In genomic region chr19:10085641-10086031, GRCh38 we compare ENCODE assay signal across 8 cellular contexts. TPM values are rescaled to one million over a fixed set of nuclear protein-coding genes. Genes with fewer than 3 reads are reported as not detected.
A peak's percentile ranks its signal among the peaks of the same experiment; 100 is the strongest.
DNase-seq lines count a peak whose midpoint lies in the region; ATAC-seq, FAIRE-seq and TF ChIP-seq lines count a peak whose summit lies in the region.

No MANE protein-coding gene starts in this region.

- peaks cover 0 to 26% (median 10%) of the 10 kb centered on the region in 3 donors for H3K27me3 ChIP-seq in psoas muscle (ENCODE audit: insufficient read depth in 3 of 3, low read length in 2 of 3)

- TF ChIP-seq CTCF in fibroblast of pulmonary artery (IDR thresholded peaks at IDR 0.05; ENCODE audit: low read length, missing control alignments) = no peak
- no peak for TF ChIP-seq CTCF in psoas muscle (IDR thresholded peaks at IDR 0.05)

- peak in 1 of 4 donors; percentile 9 for ATAC-seq in psoas muscle
- ATAC-seq in GM19395 (IDR thresholded peaks at IDR 0.05; ENCODE audit: unreplicated experiment) = no peak

- H3K4me1 ChIP-seq in psoas muscle = no peaks in the 10 kb centered on the region

- H3K4me3 ChIP-seq in SK-N-MC = peak overlapping the region; percentile 81
- H3K4me3 ChIP-seq in fibroblast of pulmonary artery (replicated peaks; ENCODE audit: low read depth, low read length) = peak overlapping the region; percentile 95
- peak overlapping the region; percentile 79 for H3K4me3 ChIP-seq in psoas muscle

- H3K36me3 ChIP-seq in SK-N-MC (ENCODE audit: insufficient read depth, low read length) = no peaks in the 10 kb centered on the region
- no peaks in the 10 kb centered on the region for H3K36me3 ChIP-seq in psoas muscle (ENCODE audit: insufficient read depth in 1 of 2, low read depth in 1 of 2)

- H3K27ac ChIP-seq in SK-N-MC (no peak overlapping the region), psoas muscle (peak overlapping the region; percentile 62)

- peak; percentile 79 for FAIRE-seq in GM19239 (lab: Jason Lieb, UNC)

- intact Hi-C loops in psoas muscle (cut with DNase I) = no loop called here

- 10 to 16% (median 13%) methylated on average over 11 to 14 of the region's 14 CpGs for WGBS in psoas muscle, 3 donors

- H3K9ac ChIP-seq in SK-N-MC (ENCODE audit: insufficient read length) = no peak overlapping the region

- no peaks in the 10 kb centered on the region for H3K9me3 ChIP-seq in SK-N-MC (ENCODE audit: low read depth, low read length)
- no peaks in the 10 kb centered on the region for H3K9me3 ChIP-seq in psoas muscle

- DNase-seq in GM19239 (ENCODE audit: insufficient read length, low spot score) (no peak), SK-N-MC (ENCODE audit: low read depth, low spot score) (no peak), fibroblast of pulmonary artery (ENCODE audit: low read depth) (no peak), psoas muscle (no peak), NCI-H1436 (lab: John Stamatoyannopoulos, UW) (no peak), nucleus accumbens (lab: John Stamatoyannopoulos, UW) (no peak), DMS79 (lab: John Stamatoyannopoulos, UW) (no peak)

RNA-seq across cellular contexts. Expression of gene SHFL, which starts 0.5 kb away (rescaled TPM):
- 1 to 10 TPM; 2.9 to 5.7 (median 4.0) TPM for total RNA-seq in psoas muscle
- 1 to 10 TPM; 3.1 to 4.3 (median 3.4) TPM for polyA plus RNA-seq in psoas muscle

RNA-seq across cellular contexts. Expression of gene ANGPTL6, which starts 16.8 kb away (rescaled TPM):
- total RNA-seq in psoas muscle = not detected
- polyA plus RNA-seq in psoas muscle = under 1 TPM in 2 of 3 donors, not detected in 1; 0.18 to 0.20 TPM

RNA-seq across cellular contexts. Expression of gene PPAN, which starts 20.5 kb away (rescaled TPM):
- 10 to 100 TPM; 29.3 to 70.6 (median 59.1) TPM for total RNA-seq in psoas muscle
- 10 to 100 TPM; 48.4 to 93.4 (median 60.8) TPM for polyA plus RNA-seq in psoas muscle

RNA-seq across cellular contexts. Expression of gene P2RY11, which starts 25.9 kb away (rescaled TPM):
- 10 to 100 TPM; 11.0 to 18.5 (median 14.6) TPM for total RNA-seq in psoas muscle
- polyA plus RNA-seq in psoas muscle = 10 to 100 TPM in 1 of 3 donors, 1 to 10 TPM in 2; 4.0 to 15.7 (median 6.0) TPM

RNA-seq across cellular contexts. Expression of gene EIF3G, which starts 34.1 kb away (rescaled TPM):
- 100 to 1,000 TPM; 278 to 337 (median 305) TPM for total RNA-seq in psoas muscle
- polyA plus RNA-seq in psoas muscle = 100 to 1,000 TPM; 257 to 358 (median 311) TPM
